In the genomic region with DNA sequence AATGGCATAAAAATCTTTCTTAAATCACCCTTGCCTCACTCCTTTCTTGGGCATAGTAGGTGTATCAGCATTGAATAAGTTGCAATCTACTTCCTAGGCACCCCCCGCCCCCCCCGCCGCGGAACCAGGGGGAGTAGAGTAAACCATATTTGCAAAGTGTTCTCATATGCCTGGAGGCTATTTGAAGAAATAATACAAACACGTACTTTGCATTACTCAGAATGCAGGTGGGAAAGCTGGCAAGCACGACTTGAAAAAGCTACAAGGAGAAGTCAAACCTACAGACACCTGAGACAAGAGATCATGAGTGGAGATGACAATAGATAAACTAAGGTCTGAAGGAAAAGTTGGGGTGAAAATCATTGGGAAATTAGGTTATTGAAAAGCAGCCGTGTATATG, we compare ENCODE assay signal across 26 cellular contexts.
"Had no signal": no experiment of that assay in that cellular context is flagged by ENCODE, and none has a peak within 500 bp of the region (broad histone marks: within the 10 kb centered on the region; RNA-seq: fewer than 3 reads in every experiment).

No MANE protein-coding gene starts in this region.

- H3K27me3 ChIP-seq: cardiac muscle cell, MG63, SJSA1 had no signal

- ATAC-seq: activated CD4-positive, CD25-positive, alpha-beta regulatory T cell treated with anti-CD3 and anti-CD28 coated beads, Interleukin-2, amount 50 U/mL, for 24 hours; activated CD8-positive, alpha-beta T cell treated with anti-CD3 and anti-CD28 coated beads, Interleukin-2, amount 10 ng/mL, durations not matched to agents 7 days and 5 days; activated naive CD4-positive, alpha-beta T cell treated with anti-CD3 and anti-CD28 coated beads, Interleukin-2, amount 50 U/mL, for 72 hours; activated naive CD8-positive, alpha-beta T cell treated with anti-CD3 and anti-CD28 coated beads, Interleukin-2, amount 50 U/mL, for 24 hours; activated T-cell treated with anti-CD3 and anti-CD28 coated beads, Interleukin-2, amount 50 U/mL, for 4 hours; Right ventricle myocardium inferior; SK-N-SH treated with all-trans-retinoic acid at 6 μM for 48 hours had no signal

- DNase-seq: activated CD4-positive, alpha-beta T cell treated with anti-CD3 and anti-CD28 coated beads for 48 hours; activated CD4-positive, alpha-beta T cell treated with anti-CD3 and anti-CD28 coated beads, Interleukin-2, amount 50 U/mL, for 4 hours; activated CD8-positive, alpha-beta T cell treated with anti-CD3 and anti-CD28 coated beads, Interleukin-2, amount 10 ng/mL, durations not matched to agents 7 days and 5 days; activated effector memory CD4-positive, alpha-beta T cell treated with anti-CD3 and anti-CD28 coated beads, Interleukin-2, amount 50 U/mL, for 16 hours; activated naive CD4-positive, alpha-beta T cell treated with Interleukin-2 at 50 U/mL for 16 hours; activated naive CD8-positive, alpha-beta T cell treated with anti-CD3 and anti-CD28 coated beads, Interleukin-2, amount 50 U/mL, for 24 hours; activated T-cell treated with anti-CD3 and anti-CD28 coated beads, Interleukin-2, amount 50 U/mL, for 4 hours; amniotic stem cell; IMR-90; KBM-7; MG63; MV-4-11; NCI-H1092 treated with DMSO at 0.1 percent for 48 hours; NCI-H1417 treated with DMSO at 0.1 percent for 48 hours; NCI-H187; NCI-H2081; NCI-H510A treated with DMSO at 0.1 percent for 48 hours; NCI-H82; NK-92 treated with Interleukin-12 subunit alpha and Interleukin-12 subunit beta, amount 100 ng/mL, for 24 hours; SW 1271 had no signal

- H3K4me1 ChIP-seq: SJSA1 had no signal

- H3K4me3 ChIP-seq: cardiac muscle cell, MG63, SJSA1 had no signal

- H3K27ac ChIP-seq: cardiac muscle cell, SJSA1 had no signal

- H3K36me3 ChIP-seq: cardiac muscle cell, MG63, SJSA1 had no signal

- H3K9me3 ChIP-seq: MG63, SJSA1 had no signal
